Comparison of ENCODE assay signal across 2 cellular contexts in genomic region chr12:52059582-52060497, GRCh38.
TF ChIP-seq lines count a peak whose summit lies in the region.

No MANE protein-coding gene starts in this region.

TF ChIP-seq in GM12878, 131 proteins besides CTCF, POLR2A, EP300 and RAD21:
- peak; percentile 8; the same call in 1 of the 3 replicates for TF ChIP-seq POU2F2 (IDR thresholded peaks at IDR 0.05; ENCODE audit: borderline replicate concordance, low read depth, low read length)
- no peak for TF ChIP-seq CEBPB (IDR thresholded peaks at IDR 0.05; ENCODE audit: borderline replicate concordance in 1 of 2, low read depth in 2 of 2, low read length in 2 of 2)
- TF ChIP-seq CBX5 (IDR thresholded peaks at IDR 0.05; ENCODE audit: low read depth), result no peak
- peak; percentile 66; the same call in 1 of the 2 replicates for TF ChIP-seq POLR2AphosphoS5 (IDR thresholded peaks at IDR 0.05; ENCODE audit: low read length)
- TF ChIP-seq CHD1 (IDR thresholded peaks at IDR 0.05; ENCODE audit: low read depth, low read length), result no peak
TF ChIP-seq in GM12878: peak in this region for 2.

TF ChIP-seq in HEK293T, 16 proteins besides CTCF, POLR2A, EP300 and RAD21:
- no peak for TF ChIP-seq BHLHE40 (IDR thresholded peaks at IDR 0.05; ENCODE audit: borderline replicate concordance)
- TF ChIP-seq ZNF384 (IDR thresholded peaks at IDR 0.05), result no peak
